In genomic region chr13:60410299-60410698, GRCh38 we compare ENCODE assay signal across 15 cellular contexts. TPM values are rescaled to one million over a fixed set of nuclear protein-coding genes. Genes with fewer than 3 reads are reported as not detected.
DNase-seq lines count a peak whose midpoint lies in the region; TF ChIP-seq lines count a peak whose summit lies in the region.
"Had no signal": no experiment of that assay in that cellular context is flagged by ENCODE, and none has a peak within 500 bp of the region (broad histone marks: within the 10 kb centered on the region; RNA-seq: fewer than 3 reads in every experiment).

No MANE protein-coding gene starts in this region.

- peak overlapping the region; percentile 31 for H3K27ac Mint-ChIP-seq in activated T-cell treated with anti-CD3 and anti-CD28 coated beads, Interleukin-2, amount 50 U/mL, for 24 hours
- peak overlapping the region; percentile 21 to 78 (median 54) for H3K27ac Mint-ChIP-seq in brain
- H3K27ac Mint-ChIP-seq: IgD-negative memory B cell had no signal

- no peak overlapping the region for H3K9ac ChIP-seq in Loucy (ENCODE audit: low read depth, low read length, poor library complexity, severe bottlenecking)
- H3K9ac ChIP-seq: BLaER1 had no signal

- H3K36me3 ChIP-seq in Loucy (ENCODE audit: insufficient read depth, low read length), result peaks cover 8% of the 10 kb centered on the region; the same call in 1 of the 2 replicates

- H3K9me2 ChIP-seq in Loucy (replicated peaks; ENCODE audit: low read depth, low read length), result no peaks in the 10 kb centered on the region

- no peaks in the 10 kb centered on the region for H3F3A ChIP-seq in Loucy (ENCODE audit: low read depth)

- no peak for DNase-seq in activated T-cell treated with anti-CD3 and anti-CD28 coated beads, Interleukin-2, amount 50 U/mL, for 24 hours
- DNase-seq in activated T-cell treated with anti-CD3 and anti-CD28 coated beads, Interleukin-2, amount 50 U/mL, for 48 hours, result no peak
- DNase-seq in stimulated activated CD4-positive, alpha-beta T cell treated with anti-CD3 and anti-CD28 coated beads, Interleukin-15, amount 100 ng/mL, for 24 hours, result no peak
- DNase-seq in stimulated activated CD8-positive, alpha-beta memory T cell treated with anti-CD3 and anti-CD28 coated beads, Interleukin-4, amount 100 ng/mL, for 48 hours, result no peak
- no peak for DNase-seq in NCI-H82 (lab: John Stamatoyannopoulos, UW)
- DNase-seq: DMS 273 treated with DMSO at 0.1 percent for 48 hours, GF-D8, H9, NCI-H1417, NCI-H1930, NCI-H526 treated with DMSO at 0.1 percent for 48 hours had no signal

- no peaks in the 10 kb centered on the region for H3K27me3 ChIP-seq in Loucy (ENCODE audit: insufficient read depth, low read length, poor library complexity, severe bottlenecking)
- H3K27me3 ChIP-seq: BLaER1 had no signal

- peaks cover 62% of the 10 kb centered on the region for H3K4me1 Mint-ChIP-seq in activated T-cell treated with anti-CD3 and anti-CD28 coated beads, Interleukin-2, amount 50 U/mL, for 24 hours (ENCODE audit: low read depth)
- H3K4me1 Mint-ChIP-seq in brain, result peaks cover 24% of the 10 kb centered on the region

- H4K20me1 ChIP-seq in Loucy (ENCODE audit: insufficient read depth, low read length, poor library complexity, severe bottlenecking), result peaks cover 3% of the 10 kb centered on the region

- peaks cover 34% of the 10 kb centered on the region for H3K36me3 Mint-ChIP-seq in activated T-cell treated with anti-CD3 and anti-CD28 coated beads, Interleukin-2, amount 50 U/mL, for 24 hours (ENCODE audit: low read depth)
- H3K36me3 Mint-ChIP-seq in brain, result peaks cover 38% of the 10 kb centered on the region

- no peak overlapping the region for H3K4me3 Mint-ChIP-seq in activated T-cell treated with anti-CD3 and anti-CD28 coated beads, Interleukin-2, amount 50 U/mL, for 24 hours
- peak overlapping the region in 4 of 5 experiments; percentile 47 to 72 (median 58) for H3K4me3 Mint-ChIP-seq in brain
- H3K4me3 Mint-ChIP-seq: H9 had no signal

- no peak for TF ChIP-seq CTCF in Loucy (conservative IDR thresholded peaks at IDR 0.05; ENCODE audit: low read length)
- TF ChIP-seq CTCF in brain (conservative IDR thresholded peaks at IDR 0.05), result no peak

- peaks cover 5% of the 10 kb centered on the region for H3K9me3 Mint-ChIP-seq in activated T-cell treated with anti-CD3 and anti-CD28 coated beads, Interleukin-2, amount 50 U/mL, for 24 hours
- peaks cover 8 to 20% (median 12%) of the 10 kb centered on the region in 5 experiments for H3K9me3 Mint-ChIP-seq in brain

- peaks cover 29% of the 10 kb centered on the region for H3K4me1 ChIP-seq in Loucy (ENCODE audit: insufficient read depth, low read length, poor library complexity, severe bottlenecking)

- peaks cover 8% of the 10 kb centered on the region; the same call in 1 of the 2 replicates for H3K9me3 ChIP-seq in Loucy (ENCODE audit: insufficient read depth, low read depth, low read length)

- H3K79me2 ChIP-seq in Loucy (ENCODE audit: insufficient read depth, low read length), result peaks cover 70% of the 10 kb centered on the region

- H3K27me3 Mint-ChIP-seq in activated T-cell treated with anti-CD3 and anti-CD28 coated beads, Interleukin-2, amount 50 U/mL, for 24 hours, result no peaks in the 10 kb centered on the region
- no peaks in the 10 kb centered on the region for H3K27me3 Mint-ChIP-seq in brain
- H3K27me3 Mint-ChIP-seq: IgD-negative memory B cell had no signal

- peak overlapping the region; percentile 23 for H3K4me2 ChIP-seq in Loucy (ENCODE audit: low read depth, low read length, poor library complexity, severe bottlenecking)
- H3K4me2 ChIP-seq: BLaER1 had no signal

- H2AFZ ChIP-seq in Loucy (ENCODE audit: low read length), result no peak overlapping the region

- no peak overlapping the region for H3K4me3 ChIP-seq in Loucy (ENCODE audit: low read length, poor library complexity, severe bottlenecking)
- H3K4me3 ChIP-seq: BLaER1 had no signal

RNA-seq across cellular contexts. Expression of gene TDRD3, which starts 13.3 kb away (rescaled TPM):
- 4.9 TPM for polyA plus RNA-seq in brain (ENCODE audit: insufficient read depth, low read depth, low replicate concordance)
